In the genomic region with DNA sequence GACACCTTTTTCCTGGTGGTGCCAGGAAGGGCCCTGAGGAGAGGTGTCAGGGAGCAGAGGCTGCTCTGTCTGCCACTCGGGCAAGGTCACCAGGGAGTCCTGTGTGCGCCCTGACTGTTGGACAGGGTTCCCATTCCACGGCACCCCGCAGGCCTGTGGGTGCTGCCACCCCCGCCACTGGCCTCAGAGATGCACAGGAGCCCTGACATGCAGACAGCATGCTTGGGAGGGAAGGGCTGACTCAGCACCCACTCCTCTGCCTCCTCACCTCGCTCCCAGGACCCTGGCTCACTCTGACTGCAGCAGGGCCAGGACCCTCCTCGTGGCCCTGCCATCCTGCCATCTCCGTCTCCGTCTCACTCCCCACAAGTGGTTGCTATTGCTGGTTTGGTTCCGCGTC, we compare ENCODE assay signal across 17 cellular contexts. TPM values are rescaled to one million over a fixed set of nuclear protein-coding genes. Genes with fewer than 3 reads are reported as not detected.
A peak's percentile ranks its signal among the peaks of the same experiment; 100 is the strongest.
DNase-seq lines count a peak whose midpoint lies in the region; ATAC-seq, FAIRE-seq and TF ChIP-seq lines count a peak whose summit lies in the region.
"Had no signal": no experiment of that assay in that cellular context is flagged by ENCODE, and none has a peak within 500 bp of the region (broad histone marks: within the 10 kb centered on the region; RNA-seq: fewer than 3 reads in every experiment).

No MANE protein-coding gene starts in this region.

- RAD21 ChIA-PET in GM12878 (lab: Charles Lee; ENCODE audit: unreplicated experiment) = interaction anchor here (0.5 kb wide), 1 partner anchor 172 kb away, joined by 3 read pairs; no protein-coding TSS in a partner anchor

- peaks cover 2% of the 10 kb centered on the region for H3K27me3 Mint-ChIP-seq in neural progenitor cell (ENCODE audit: insufficient read depth, low read depth)
- H3K27me3 Mint-ChIP-seq: B cell; CD4-positive, alpha-beta T cell had no signal

- POLR2A ChIA-PET in HepG2 (lab: Yijun Ruan, JAX) = no interaction called here
- POLR2A ChIA-PET in GM12878 (lab: Charles Lee) = no interaction called here

- 100% methylated on average over 7 of the region's 11 CpGs for WGBS in HepG2 (ENCODE audit: low lambda C conversion rate)
- WGBS in right lobe of liver (ENCODE audit: insufficient coverage, low coverage, low lambda C conversion rate, missing lambda C conversion rate) = 94% methylated on average over 2 of the region's 11 CpGs
- 91% methylated on average over 11 of the region's 11 CpGs for WGBS in GM12878 (ENCODE audit: insufficient coverage, insufficient replicate concordance, low lambda C conversion rate, missing lambda C conversion rate)
- WGBS in thyroid gland, 2 donors = 91 to 98% methylated on average over 7 to 9 of the region's 11 CpGs

- peaks cover 5% of the 10 kb centered on the region for H3F3A ChIP-seq in neural progenitor cell (ENCODE audit: low read depth)

- H3K9me3 ChIP-seq in HepG2 (ENCODE audit: low read length) = no peaks in the 10 kb centered on the region
- no peaks in the 10 kb centered on the region for H3K9me3 ChIP-seq in right lobe of liver
- no peaks in the 10 kb centered on the region for H3K9me3 ChIP-seq in GM12878 (replicated peaks; ENCODE audit: control insufficient read depth, insufficient read depth, low read length)
- no peaks in the 10 kb centered on the region for H3K9me3 ChIP-seq in neural progenitor cell (ENCODE audit: low read depth)
- no peaks in the 10 kb centered on the region for H3K9me3 ChIP-seq in thyroid gland

- SMC1A ChIA-PET in GM12878 (lab: Charles Lee; ENCODE audit: uncharacterized antibody, unreplicated experiment) = no interaction called here

- H3K27ac Mint-ChIP-seq in neural progenitor cell = no peak overlapping the region
- H3K27ac Mint-ChIP-seq: B cell; CD4-positive, alpha-beta T cell; H9 had no signal

- H3K4me3 ChIP-seq in HepG2 (replicated peaks in 1 of 3; ENCODE audit: insufficient read depth in 1 of 3, low read depth in 2 of 3, low read length in 3 of 3) (no peak overlapping the region), right lobe of liver (no peak overlapping the region), GM12878 (no peak overlapping the region), neural progenitor cell (no peak overlapping the region), thyroid gland (replicated peaks in 1 of 3) (no peak overlapping the region)
- H3K4me3 ChIP-seq: GM23248 had no signal

- H3K4me2 ChIP-seq in HepG2 (ENCODE audit: low read depth, low read length) = no peak overlapping the region
- H3K4me2 ChIP-seq in GM12878 (ENCODE audit: control insufficient read depth, insufficient read depth) = no peak overlapping the region
- no peak overlapping the region for H3K4me2 ChIP-seq in neural progenitor cell

- in situ Hi-C loops in HepG2 (cut with HindIII; ENCODE audit: extremely low pct_ligation_motif_present, low pct_unique_long_range_greater_than_20kb) = no loop called here
- in situ Hi-C loops in GM12878 (cut with MboI) = no loop called here

- DNase-seq in HepG2 (ENCODE audit: low spot score) = no peak
- DNase-seq in right lobe of liver = no peak
- DNase-seq in GM12878 (ENCODE audit: low read depth, low spot score) = no peak
- DNase-seq in neural progenitor cell (ENCODE audit: low spot score) = no peak
- no peak for DNase-seq in activated CD4-positive, alpha-beta T cell treated with anti-CD3 and anti-CD28 coated beads for 4 hours
- no peak for DNase-seq in GM19239 (ENCODE audit: insufficient read length, low spot score)
- DNase-seq in thyroid gland = no peak
- DNase-seq: C1 segment of cervical spinal cord; CD4-positive, alpha-beta T cell; DMS79; GM23248; H9; KG1 had no signal

- H2AFZ ChIP-seq in HepG2 (ENCODE audit: low read length) (no peak overlapping the region), GM12878 (ENCODE audit: control insufficient read depth, low read depth, low read length) (no peak overlapping the region), neural progenitor cell (replicated peaks) (no peak overlapping the region)
- H2AFZ ChIP-seq: GM23248 had no signal

- H3K27ac ChIP-seq in HepG2 (ENCODE audit: extremely low read length, insufficient read depth, low read length) = no peak overlapping the region
- H3K27ac ChIP-seq in right lobe of liver = no peak overlapping the region
- H3K27ac ChIP-seq in GM12878 (ENCODE audit: control insufficient read depth, insufficient read depth) = no peak overlapping the region
- no peak overlapping the region for H3K27ac ChIP-seq in neural progenitor cell
- no peak overlapping the region for H3K27ac ChIP-seq in thyroid gland
- H3K27ac ChIP-seq: GM23248, HL-60 had no signal

- ATAC-seq in HepG2 (no peak), right lobe of liver (no peak), GM12878 (no peak), GM21528 (IDR thresholded peaks at IDR 0.05; ENCODE audit: low FRiP score, unreplicated experiment) (no peak)

- FAIRE-seq in HepG2 (lab: Jason Lieb, UNC) (no peak), GM12878 (lab: Jason Lieb, UNC) (no peak), GM19239 (lab: Jason Lieb, UNC) (no peak)
- FAIRE-seq: GM12891 had no signal

- no peaks in the 10 kb centered on the region for H3K9me3 Mint-ChIP-seq in neural progenitor cell
- H3K9me3 Mint-ChIP-seq: CD4-positive, alpha-beta T cell; H9 had no signal

- no TSS peak for BruUV-seq in HepG2 (replicated peaks; lab: Mats Ljungman, UMichigan)
- no TSS peak for BruUV-seq in GM12878 (replicated peaks; lab: Mats Ljungman, UMichigan)

- TF ChIP-seq CTCF in HepG2 (CRISPR knock-in tag; IDR thresholded peaks at IDR 0.05) (no peak), right lobe of liver (IDR thresholded peaks at IDR 0.05) (no peak), GM12878 (IDR thresholded peaks at IDR 0.05 in 2 of 3, conservative IDR thresholded peaks at IDR 0.05 in 1 of 3; ENCODE audit: control insufficient read depth in 2 of 3, extremely low read depth in 1 of 3, insufficient read depth in 1 of 3, low read depth in 3 of 3, low read length in 3 of 3) (no peak), neural progenitor cell (IDR thresholded peaks at IDR 0.05) (no peak), thyroid gland (IDR thresholded peaks at IDR 0.05) (no peak)

- no peaks in the 10 kb centered on the region for H3K27me3 ChIP-seq in HepG2 (ENCODE audit: control insufficient read depth in 1 of 2, insufficient read depth in 2 of 2, low read length in 2 of 2)
- H3K27me3 ChIP-seq in right lobe of liver = no peaks in the 10 kb centered on the region
- H3K27me3 ChIP-seq in GM12878 (replicated peaks in 1 of 2; ENCODE audit: control insufficient read depth in 2 of 2, insufficient read depth in 2 of 2, low read length in 1 of 2) = no peaks in the 10 kb centered on the region
- no peaks in the 10 kb centered on the region for H3K27me3 ChIP-seq in neural progenitor cell
- H3K27me3 ChIP-seq in thyroid gland = no peaks in the 10 kb centered on the region

- no peak for TF ChIP-seq RAD21 in HepG2 (CRISPR knock-in tag; IDR thresholded peaks at IDR 0.05)
- no peak for TF ChIP-seq RAD21 in GM12878 (IDR thresholded peaks at IDR 0.05; ENCODE audit: insufficient read depth, low read depth, low read length)

- H3K9ac ChIP-seq in HepG2 (ENCODE audit: insufficient read depth, low read depth, low read length) (no peak overlapping the region), GM12878 (ENCODE audit: control insufficient read depth, insufficient read depth, low read length) (no peak overlapping the region), neural progenitor cell (no peak overlapping the region)
- H3K9ac ChIP-seq: GM23248 had no signal

- H3K4me3 Mint-ChIP-seq in neural progenitor cell = peak overlapping the region; percentile 56
- H3K4me3 Mint-ChIP-seq: B cell; CD4-positive, alpha-beta T cell; H9 had no signal

- H3K36me3 ChIP-seq in HepG2 (replicated peaks in 1 of 2; ENCODE audit: control insufficient read depth in 1 of 2, insufficient read depth in 2 of 2, low read length in 2 of 2) (peaks cover 35 to 70% of the 10 kb centered on the region in 2 experiments), right lobe of liver (peaks cover 3 to 77% (median 36%) of the 10 kb centered on the region in 4 donors), GM12878 (ENCODE audit: control insufficient read depth in 2 of 2, insufficient read depth in 2 of 2, low read length in 1 of 2) (peaks cover 7 to 37% of the 10 kb centered on the region in 2 experiments; a peak in 3 of 4 replicates), neural progenitor cell (no peaks in the 10 kb centered on the region), thyroid gland (peaks cover 83 to 95% of the 10 kb centered on the region in 2 donors)

- H3K4me1 ChIP-seq in HepG2 (ENCODE audit: insufficient read depth, low read length) (no peaks in the 10 kb centered on the region), right lobe of liver (no peaks in the 10 kb centered on the region), GM12878 (ENCODE audit: control insufficient read depth, insufficient read depth, low read length) (no peaks in the 10 kb centered on the region), neural progenitor cell (no peaks in the 10 kb centered on the region), thyroid gland (no peaks in the 10 kb centered on the region)

- H3K4me1 Mint-ChIP-seq in neural progenitor cell = no peaks in the 10 kb centered on the region
- H3K4me1 Mint-ChIP-seq: B cell, H9 had no signal

- intact Hi-C loops in HepG2 (cut with micrococcal nuclease; ENCODE audit: unreplicated experiment) (no loop called here), right lobe of liver (cut with DNase I) (loop anchor here in 1 of 2 donors (10.0 kb wide), 1 partner anchor 161 kb away; no protein-coding TSS in a partner anchor), GM12878 (cut with micrococcal nuclease; ENCODE audit: unreplicated experiment) (no loop called here), thyroid gland (cut with DNase I) (no loop called here)

- no peak for TF ChIP-seq EP300 in HepG2 (IDR thresholded peaks at IDR 0.05; ENCODE audit: low read depth in 2 of 2, low read length in 2 of 2)
- TF ChIP-seq EP300 in HepG2 (CRISPR knock-in tag; IDR thresholded peaks at IDR 0.05; ENCODE audit: borderline replicate concordance) = no peak
- no peak for TF ChIP-seq EP300 in GM12878 (IDR thresholded peaks at IDR 0.05; ENCODE audit: borderline replicate concordance in 1 of 2, control insufficient read depth in 1 of 2, low read depth in 2 of 2, low read length in 2 of 2)

- no peaks in the 10 kb centered on the region for H4K20me1 ChIP-seq in HepG2 (ENCODE audit: insufficient read depth, low read length)
- H4K20me1 ChIP-seq in GM12878 (ENCODE audit: control insufficient read depth, insufficient read depth) = no peaks in the 10 kb centered on the region
- H4K20me1 ChIP-seq in neural progenitor cell (ENCODE audit: low read depth) = peaks cover 17% of the 10 kb centered on the region

- H3K36me3 Mint-ChIP-seq in neural progenitor cell = peaks cover 21% of the 10 kb centered on the region

- TF ChIP-seq POLR2A in HepG2 (IDR thresholded peaks at IDR 0.05; ENCODE audit: insufficient read depth in 1 of 2, low read depth in 2 of 2, low read length in 2 of 2) = no peak
- TF ChIP-seq POLR2A in right lobe of liver (IDR thresholded peaks at IDR 0.05) = no peak
- TF ChIP-seq POLR2A in GM12878 (IDR thresholded peaks at IDR 0.05; ENCODE audit: low read depth, low read length) = peak; percentile 34
- no peak for TF ChIP-seq POLR2A in thyroid gland (IDR thresholded peaks at IDR 0.05)

- CTCF ChIA-PET in HepG2 (lab: Yijun Ruan, JAX; ENCODE audit: low intra/inter-chr PET ratio, low total read pairs) = no interaction called here
- CTCF ChIA-PET in GM12878 (lab: Yijun Ruan, JAX) = interaction anchor here (1.4 kb wide), 1 partner anchor 144 kb away, joined by 3 read pairs; no protein-coding TSS in a partner anchor

- H3K79me2 ChIP-seq in HepG2 (ENCODE audit: insufficient read depth, low read length) (no peaks in the 10 kb centered on the region), GM12878 (ENCODE audit: control insufficient read depth, insufficient read depth, low read length) (no peaks in the 10 kb centered on the region), neural progenitor cell (ENCODE audit: low read depth) (no peaks in the 10 kb centered on the region)

RNA-seq across cellular contexts. Expression of a gene that starts 25.3 kb away (rescaled TPM):
- 11.2 and 16.8 TPM in 2 replicates for total RNA-seq in HepG2 (2016; rRNA removed; fragmentation: Illumina TruSeq; extraction: Trizol)
- total RNA-seq in HepG2 (2016; cell fraction: cytosol; rRNA removed; fragmentation: Illumina TruSeq; extraction: Trizol; ENCODE audit: low read depth) = 9.4 and 9.6 TPM in 2 replicates
- total RNA-seq in HepG2 (2016; cell fraction: insoluble cytoplasmic fraction; rRNA removed; fragmentation: Illumina TruSeq; extraction: Trizol) = 8.7 and 17.7 TPM in 2 replicates
- 8.8 and 10.6 TPM in 2 replicates for total RNA-seq in HepG2 (2016; cell fraction: membrane; rRNA removed; fragmentation: Illumina TruSeq; extraction: Trizol)
- 22.6 and 31.6 TPM in 2 replicates for total RNA-seq in HepG2 (2016; cell fraction: nucleus; rRNA removed; fragmentation: Illumina TruSeq; extraction: Trizol)
- polyA plus RNA-seq in HepG2 (2011; rRNA removed) = 33.8 and 42.5 TPM in 2 replicates
- polyA plus RNA-seq in HepG2 (2011; cell fraction: cytosol; rRNA removed) = 14.5 and 20.0 TPM in 2 replicates
- polyA plus RNA-seq in HepG2 (2011; cell fraction: nucleus; rRNA removed) = 141 and 157 TPM in 2 replicates
- 24.5 and 28.7 TPM in 2 replicates for polyA plus RNA-seq in HepG2 (2012)
- polyA plus RNA-seq in HepG2 (2016; cell fraction: cytosol; fragmentation: Illumina TruSeq; extraction: Trizol; ENCODE audit: low read depth) = 1.4 and 2.2 TPM in 2 replicates
- polyA plus RNA-seq in HepG2 (2016; cell fraction: insoluble cytoplasmic fraction; fragmentation: Illumina TruSeq; extraction: Trizol; ENCODE audit: low read depth) = 8.0 and 11.9 TPM in 2 replicates
- 3.5 and 4.4 TPM in 2 replicates for polyA plus RNA-seq in HepG2 (2016; cell fraction: membrane; fragmentation: Illumina TruSeq; extraction: Trizol; ENCODE audit: low read depth)
- 63.3 and 65.0 TPM in 2 replicates for polyA plus RNA-seq in HepG2 (2016; cell fraction: nucleus; fragmentation: Illumina TruSeq; extraction: Trizol; ENCODE audit: insufficient read depth, low read depth)
- 93.0 and 117 TPM in 2 replicates for polyA minus RNA-seq in HepG2 (2011; rRNA and poly(A)+ RNA removed; ENCODE audit: low replicate concordance)
- polyA minus RNA-seq in HepG2 (2011; cell fraction: cytosol; rRNA and poly(A)+ RNA removed) = 26.3 and 30.4 TPM in 2 replicates
- polyA minus RNA-seq in HepG2 (2011; cell fraction: nucleus; rRNA and poly(A)+ RNA removed) = 66.6 and 70.0 TPM in 2 replicates
- 10 to 100 TPM; 10.4 to 30.4 (median 19.3) TPM for total RNA-seq in right lobe of liver
- total RNA-seq in GM12878 (2013; cell fraction: nucleolus; rRNA removed) = 165 and 196 TPM in 2 replicates
- 21.5 and 25.5 TPM in 2 replicates for total RNA-seq in GM12878 (2014; rRNA removed)
- total RNA-seq in GM12878 (2014; rRNA removed; fragmentation: Illumina TruSeq; extraction: Trizol) = 15.4 and 15.7 TPM in 2 replicates
- total RNA-seq in GM12878 (2021) = 37.3 and 47.2 TPM in 2 replicates
- 11.5 TPM for polyA plus RNA-seq in GM12878 (2011; ENCODE audit: low read depth)
- polyA plus RNA-seq in GM12878 (2011; rRNA removed) = 10.9 and 22.7 TPM in 2 replicates
- polyA plus RNA-seq in GM12878 (2011; cell fraction: cytosol; rRNA removed) = 21.2 and 28.7 TPM in 2 replicates
- 107 and 142 TPM in 2 replicates for polyA plus RNA-seq in GM12878 (2011; cell fraction: nucleus; rRNA removed)
- polyA plus RNA-seq in GM12878 (2012) = 21.4 and 28.2 TPM in 2 replicates
- 7.0 and 16.2 TPM in 2 replicates for polyA plus RNA-seq in GM12878 (2014; fragmentation: Illumina TruSeq; extraction: Trizol)
- polyA plus RNA-seq in GM12878 (2014; fragmentation: Nextera tagmentation; extraction: Ambion mirVana) = 1 to 10 TPM; 1.8 to 2.9 TPM
- polyA plus RNA-seq in GM12878 (2014; rRNA removed) = 32.2 and 42.7 TPM in 2 replicates
- polyA plus RNA-seq in GM12878 (2016; fragmentation: Nextera tagmentation; extraction: Ambion mirVana) = 10 to 100 TPM; 21.6 to 25.8 TPM
- polyA minus RNA-seq in GM12878 (2011; rRNA and poly(A)+ RNA removed) = 47.0 and 85.3 TPM in 2 replicates
- polyA minus RNA-seq in GM12878 (2011; cell fraction: cytosol; rRNA and poly(A)+ RNA removed) = 21.1 and 28.3 TPM in 2 replicates
- polyA minus RNA-seq in GM12878 (2011; cell fraction: nucleus; rRNA and poly(A)+ RNA removed) = 49.1 and 73.1 TPM in 2 replicates
- 35.0 and 47.3 TPM in 2 replicates for total RNA-seq in neural progenitor cell (ENCODE audit: low replicate concordance)
- 10 to 100 TPM; 45.1 to 71.1 (median 68.7) TPM for total RNA-seq in thyroid gland

RNA-seq across cellular contexts. Expression of a gene that starts 25.7 kb away (rescaled TPM):
- 17.7 and 25.9 TPM in 2 replicates for total RNA-seq in HepG2 (2016; rRNA removed; fragmentation: Illumina TruSeq; extraction: Trizol)
- total RNA-seq in HepG2 (2016; cell fraction: cytosol; rRNA removed; fragmentation: Illumina TruSeq; extraction: Trizol; ENCODE audit: low read depth) = 8.7 and 9.2 TPM in 2 replicates
- total RNA-seq in HepG2 (2016; cell fraction: insoluble cytoplasmic fraction; rRNA removed; fragmentation: Illumina TruSeq; extraction: Trizol) = 16.1 and 27.0 TPM in 2 replicates
- total RNA-seq in HepG2 (2016; cell fraction: membrane; rRNA removed; fragmentation: Illumina TruSeq; extraction: Trizol) = 10.9 and 12.1 TPM in 2 replicates
- total RNA-seq in HepG2 (2016; cell fraction: nucleus; rRNA removed; fragmentation: Illumina TruSeq; extraction: Trizol) = 21.4 and 23.7 TPM in 2 replicates
- polyA plus RNA-seq in HepG2 (2011; rRNA removed) = 21.6 and 29.1 TPM in 2 replicates
- polyA plus RNA-seq in HepG2 (2011; cell fraction: cytosol; rRNA removed) = 15.9 and 20.9 TPM in 2 replicates
- 103 and 104 TPM in 2 replicates for polyA plus RNA-seq in HepG2 (2011; cell fraction: nucleus; rRNA removed)
- polyA plus RNA-seq in HepG2 (2012) = 20.3 and 27.6 TPM in 2 replicates
- polyA plus RNA-seq in HepG2 (2016; cell fraction: cytosol; fragmentation: Illumina TruSeq; extraction: Trizol; ENCODE audit: low read depth) = 6.2 and 7.6 TPM in 2 replicates
- polyA plus RNA-seq in HepG2 (2016; cell fraction: insoluble cytoplasmic fraction; fragmentation: Illumina TruSeq; extraction: Trizol; ENCODE audit: low read depth) = 14.4 and 18.3 TPM in 2 replicates
- polyA plus RNA-seq in HepG2 (2016; cell fraction: membrane; fragmentation: Illumina TruSeq; extraction: Trizol; ENCODE audit: low read depth) = 6.6 and 9.3 TPM in 2 replicates
- polyA plus RNA-seq in HepG2 (2016; cell fraction: nucleus; fragmentation: Illumina TruSeq; extraction: Trizol; ENCODE audit: insufficient read depth, low read depth) = 46.6 and 50.2 TPM in 2 replicates
- 22.4 and 37.1 TPM in 2 replicates for polyA minus RNA-seq in HepG2 (2011; rRNA and poly(A)+ RNA removed; ENCODE audit: low replicate concordance)
- polyA minus RNA-seq in HepG2 (2011; cell fraction: cytosol; rRNA and poly(A)+ RNA removed) = 9.5 and 13.6 TPM in 2 replicates
- 35.1 and 46.9 TPM in 2 replicates for polyA minus RNA-seq in HepG2 (2011; cell fraction: nucleus; rRNA and poly(A)+ RNA removed)
- 10 to 100 TPM; 19.7 to 25.9 (median 23.6) TPM for total RNA-seq in right lobe of liver
- 70.1 and 78.7 TPM in 2 replicates for total RNA-seq in GM12878 (2013; cell fraction: nucleolus; rRNA removed)
- 28.5 and 38.4 TPM in 2 replicates for total RNA-seq in GM12878 (2014; rRNA removed)
- 27.9 and 28.8 TPM in 2 replicates for total RNA-seq in GM12878 (2014; rRNA removed; fragmentation: Illumina TruSeq; extraction: Trizol)
- total RNA-seq in GM12878 (2021) = 53.9 and 62.4 TPM in 2 replicates
- polyA plus RNA-seq in GM12878 (2011; ENCODE audit: low read depth) = 11.5 TPM
- polyA plus RNA-seq in GM12878 (2011; rRNA removed) = 28.4 and 38.4 TPM in 2 replicates
- 24.9 and 42.6 TPM in 2 replicates for polyA plus RNA-seq in GM12878 (2011; cell fraction: cytosol; rRNA removed)
- 136 and 149 TPM in 2 replicates for polyA plus RNA-seq in GM12878 (2011; cell fraction: nucleus; rRNA removed)
- 34.0 and 44.2 TPM in 2 replicates for polyA plus RNA-seq in GM12878 (2012)
- polyA plus RNA-seq in GM12878 (2014; fragmentation: Illumina TruSeq; extraction: Trizol) = 19.8 and 37.7 TPM in 2 replicates
- polyA plus RNA-seq in GM12878 (2014; fragmentation: Nextera tagmentation; extraction: Ambion mirVana) = 1 to 10 TPM; 1.6 to 3.6 TPM
- 51.4 and 55.6 TPM in 2 replicates for polyA plus RNA-seq in GM12878 (2014; rRNA removed)
- 10 to 100 TPM; 64.8 to 70.2 TPM for polyA plus RNA-seq in GM12878 (2016; fragmentation: Nextera tagmentation; extraction: Ambion mirVana)
- polyA minus RNA-seq in GM12878 (2011; rRNA and poly(A)+ RNA removed) = 21.7 and 31.6 TPM in 2 replicates
- 9.2 and 16.0 TPM in 2 replicates for polyA minus RNA-seq in GM12878 (2011; cell fraction: cytosol; rRNA and poly(A)+ RNA removed)
- polyA minus RNA-seq in GM12878 (2011; cell fraction: nucleus; rRNA and poly(A)+ RNA removed) = 23.1 and 37.2 TPM in 2 replicates
- total RNA-seq in neural progenitor cell (ENCODE audit: low replicate concordance) = 46.1 and 46.9 TPM in 2 replicates
- total RNA-seq in thyroid gland = 10 to 100 TPM; 20.0 to 45.1 (median 37.4) TPM

RNA-seq across cellular contexts. Expression of a gene that starts 59.5 kb away (rescaled TPM):
- total RNA-seq in HepG2 (2016; rRNA removed; fragmentation: Illumina TruSeq; extraction: Trizol) = 25.1 and 28.6 TPM in 2 replicates
- total RNA-seq in HepG2 (2016; cell fraction: cytosol; rRNA removed; fragmentation: Illumina TruSeq; extraction: Trizol; ENCODE audit: low read depth) = 10.8 and 13.3 TPM in 2 replicates
- 24.5 and 30.0 TPM in 2 replicates for total RNA-seq in HepG2 (2016; cell fraction: insoluble cytoplasmic fraction; rRNA removed; fragmentation: Illumina TruSeq; extraction: Trizol)
- 43.4 and 51.5 TPM in 2 replicates for total RNA-seq in HepG2 (2016; cell fraction: membrane; rRNA removed; fragmentation: Illumina TruSeq; extraction: Trizol)
- 19.5 and 24.3 TPM in 2 replicates for total RNA-seq in HepG2 (2016; cell fraction: nucleus; rRNA removed; fragmentation: Illumina TruSeq; extraction: Trizol)
- polyA plus RNA-seq in HepG2 (2011; rRNA removed) = 15.1 and 16.8 TPM in 2 replicates
- 10.5 and 13.4 TPM in 2 replicates for polyA plus RNA-seq in HepG2 (2011; cell fraction: cytosol; rRNA removed)
- 17.3 and 19.1 TPM in 2 replicates for polyA plus RNA-seq in HepG2 (2011; cell fraction: nucleus; rRNA removed)
- polyA plus RNA-seq in HepG2 (2012) = 19.3 and 26.1 TPM in 2 replicates
- 13.2 and 13.4 TPM in 2 replicates for polyA plus RNA-seq in HepG2 (2016; cell fraction: cytosol; fragmentation: Illumina TruSeq; extraction: Trizol; ENCODE audit: low read depth)
- 38.8 and 59.1 TPM in 2 replicates for polyA plus RNA-seq in HepG2 (2016; cell fraction: insoluble cytoplasmic fraction; fragmentation: Illumina TruSeq; extraction: Trizol; ENCODE audit: low read depth)
- 38.7 and 46.4 TPM in 2 replicates for polyA plus RNA-seq in HepG2 (2016; cell fraction: membrane; fragmentation: Illumina TruSeq; extraction: Trizol; ENCODE audit: low read depth)
- polyA plus RNA-seq in HepG2 (2016; cell fraction: nucleus; fragmentation: Illumina TruSeq; extraction: Trizol; ENCODE audit: insufficient read depth, low read depth) = 43.6 and 47.2 TPM in 2 replicates
- 16.0 and 18.2 TPM in 2 replicates for polyA minus RNA-seq in HepG2 (2011; rRNA and poly(A)+ RNA removed; ENCODE audit: low replicate concordance)
- polyA minus RNA-seq in HepG2 (2011; cell fraction: cytosol; rRNA and poly(A)+ RNA removed) = 24.2 and 24.4 TPM in 2 replicates
- polyA minus RNA-seq in HepG2 (2011; cell fraction: nucleus; rRNA and poly(A)+ RNA removed) = 11.5 and 14.5 TPM in 2 replicates
- 10 to 100 TPM; 23.9 to 59.6 (median 39.2) TPM for total RNA-seq in right lobe of liver
- total RNA-seq in GM12878 (2013; cell fraction: nucleolus; rRNA removed) = 28.7 and 30.1 TPM in 2 replicates
- total RNA-seq in GM12878 (2014; rRNA removed) = 47.1 and 61.8 TPM in 2 replicates
- total RNA-seq in GM12878 (2014; rRNA removed; fragmentation: Illumina TruSeq; extraction: Trizol) = 27.4 and 38.4 TPM in 2 replicates
- 161 and 173 TPM in 2 replicates for total RNA-seq in GM12878 (2021)
- polyA plus RNA-seq in GM12878 (2011; ENCODE audit: low read depth) = 15.5 TPM
- 16.9 and 20.1 TPM in 2 replicates for polyA plus RNA-seq in GM12878 (2011; rRNA removed)
- polyA plus RNA-seq in GM12878 (2011; cell fraction: cytosol; rRNA removed) = 18.7 and 20.9 TPM in 2 replicates
- polyA plus RNA-seq in GM12878 (2011; cell fraction: nucleus; rRNA removed) = 21.5 and 39.0 TPM in 2 replicates
- polyA plus RNA-seq in GM12878 (2012) = 32.1 and 35.4 TPM in 2 replicates
- 8.6 and 28.0 TPM in 2 replicates for polyA plus RNA-seq in GM12878 (2014; fragmentation: Illumina TruSeq; extraction: Trizol)
- 1 to 10 TPM; 2.6 to 2.7 TPM for polyA plus RNA-seq in GM12878 (2014; fragmentation: Nextera tagmentation; extraction: Ambion mirVana)
- 60.3 and 70.8 TPM in 2 replicates for polyA plus RNA-seq in GM12878 (2014; rRNA removed)
- polyA plus RNA-seq in GM12878 (2016; fragmentation: Nextera tagmentation; extraction: Ambion mirVana) = 10 to 100 TPM; 31.4 to 32.7 TPM
- 16.8 and 17.2 TPM in 2 replicates for polyA minus RNA-seq in GM12878 (2011; rRNA and poly(A)+ RNA removed)
- 29.5 and 34.5 TPM in 2 replicates for polyA minus RNA-seq in GM12878 (2011; cell fraction: cytosol; rRNA and poly(A)+ RNA removed)
- polyA minus RNA-seq in GM12878 (2011; cell fraction: nucleus; rRNA and poly(A)+ RNA removed) = 5.1 and 11.0 TPM in 2 replicates
- total RNA-seq in neural progenitor cell (ENCODE audit: low replicate concordance) = 37.9 and 49.8 TPM in 2 replicates
- 10 to 100 TPM; 33.2 to 82.4 (median 51.8) TPM for total RNA-seq in thyroid gland
